In genomic region chr3:131075632-131076328, GRCh38 we compare ENCODE assay signal across 21 cellular contexts. TPM values are rescaled to one million over a fixed set of nuclear protein-coding genes. Genes with fewer than 3 reads are reported as not detected.
DNase-seq lines count a peak whose midpoint lies in the region; ATAC-seq, FAIRE-seq and TF ChIP-seq lines count a peak whose summit lies in the region.
"Had no signal": no experiment of that assay in that cellular context is flagged by ENCODE, and none has a peak within 500 bp of the region (broad histone marks: within the 10 kb centered on the region; RNA-seq: fewer than 3 reads in every experiment).

No MANE protein-coding gene starts in this region.

- FAIRE-seq in K562 (lab: Jason Lieb, UNC): no peak
- FAIRE-seq: HepG2 had no signal

- peaks cover 0 to 15% of the 10 kb centered on the region in 2 experiments; a peak in 3 of 5 replicates for H3K4me1 ChIP-seq in K562 (replicated peaks in 1 of 2; ENCODE audit: control insufficient read depth in 2 of 2, insufficient read depth in 2 of 2, low read length in 2 of 2)
- H3K4me1 ChIP-seq: testis had no signal

- no peak for TF ChIP-seq EP300 in K562 (IDR thresholded peaks at IDR 0.05; ENCODE audit: low read length)

- no peaks in the 10 kb centered on the region for H3K9me3 ChIP-seq in K562 (replicated peaks; ENCODE audit: control insufficient read depth, insufficient read depth, low read depth, low read length)
- H3K9me3 ChIP-seq: gastrocnemius medialis, testis had no signal

- no peaks in the 10 kb centered on the region for H3K79me2 ChIP-seq in K562 (ENCODE audit: control insufficient read depth, insufficient read depth, low read length)

- peak; percentile 84 for ATAC-seq in GM21390 (IDR thresholded peaks at IDR 0.05; ENCODE audit: unreplicated experiment)
- ATAC-seq in K562: no peak
- ATAC-seq: activated T-cell treated with anti-CD3 and anti-CD28 coated beads, Interleukin-2, amount 50 U/mL, for 4 hours; CD8-positive, alpha-beta T cell; gastrocnemius medialis; HCT116; HepG2; left ventricle myocardium superior had no signal

- H4K20me1 ChIP-seq in K562 (replicated peaks; ENCODE audit: control insufficient read depth, insufficient read depth, low read length): no peaks in the 10 kb centered on the region

- H3K4me3 ChIP-seq in GM12865 (ENCODE audit: low read depth, low read length): no peak overlapping the region
- no peak overlapping the region for H3K4me3 ChIP-seq in K562
- H3K4me3 ChIP-seq: gastrocnemius medialis, smooth muscle cell, testis had no signal

- intact Hi-C loops in K562 (cut with micrococcal nuclease): no loop called here

- 52% methylated on average over 4 of the region's 4 CpGs for WGBS in K562 (ENCODE audit: insufficient coverage, low coverage, missing lambda C conversion rate)

- H3K27ac ChIP-seq in K562 (ENCODE audit: extremely low read depth, low read depth, low read length): no peak overlapping the region
- H3K27ac ChIP-seq: brain microvascular endothelial cell, gastrocnemius medialis, testis had no signal

- CTCF ChIA-PET in K562 (lab: Yijun Ruan, JAX; ENCODE audit: low intra/inter-chr PET ratio): no interaction called here

- no peaks in the 10 kb centered on the region for H3K36me3 ChIP-seq in K562 (ENCODE audit: control insufficient read depth, insufficient read depth, low read length)
- H3K36me3 ChIP-seq: brain microvascular endothelial cell, gastrocnemius medialis had no signal

- in situ Hi-C loops in KBM-7 (cut with MboI; ENCODE audit: low pct_unique_long_range_greater_than_20kb, low sequenced_read_pairs): no loop called here
- in situ Hi-C loops in K562 (cut with MboI): no loop called here

- TF ChIP-seq RAD21 in K562 (CRISPR knock-in tag; conservative IDR thresholded peaks at IDR 0.05 in 1 of 2, IDR thresholded peaks at IDR 0.05 in 1 of 2): no peak

- POLR2A ChIA-PET in K562 (lab: Yijun Ruan, JAX): interaction anchor here (1.6 kb wide), 1 partner anchor 18 kb away, joined by 5 read pairs; no protein-coding TSS in a partner anchor

- DNase-seq in GM12865 (ENCODE audit: low read depth) (peak; percentile 43), KBM-7 (peak; percentile 27), K562 (ENCODE audit: extremely low read depth in 1 of 4, low spot score in 3 of 4) (no peak), DMS 273 treated with DMSO at 0.1 percent for 48 hours (lab: John Stamatoyannopoulos, UW) (no peak), T-helper 1 cell (no peak), DMS153 treated with DMSO at 0.1 percent for 48 hours (lab: John Stamatoyannopoulos, UW; ENCODE audit: unreplicated experiment) (no peak), foreskin melanocyte (no peak)
- DNase-seq: activated CD4-positive, alpha-beta T cell treated with anti-CD3 and anti-CD28 coated beads, Interleukin-2, amount 50 U/mL, for 48 hours; activated T-cell treated with anti-CD3 and anti-CD28 coated beads, Interleukin-2, amount 50 U/mL, for 4 hours; brain microvascular endothelial cell; CD8-positive, alpha-beta T cell; gastrocnemius medialis; left ventricle myocardium superior; NCI-H1092; NCI-H2171; NCI-H774; testis had no signal

- H2AFZ ChIP-seq in K562 (ENCODE audit: low read depth, low read length): no peak overlapping the region

- BruUV-seq in K562 (replicated peaks; lab: Mats Ljungman, UMichigan): no TSS peak

- TF ChIP-seq CTCF in GM12865 (IDR thresholded peaks at IDR 0.05; ENCODE audit: insufficient read depth, low read depth, low read length, missing control alignments) (no peak), K562 (IDR thresholded peaks at IDR 0.05 in 2 of 3, conservative IDR thresholded peaks at IDR 0.05 in 1 of 3; ENCODE audit: insufficient read depth in 2 of 3, low read depth in 1 of 3, low read length in 3 of 3) (no peak)

- no peak overlapping the region for H3K9ac ChIP-seq in K562 (ENCODE audit: insufficient read depth in 1 of 2, low read depth in 2 of 2, low read length in 2 of 2)

- no peak overlapping the region for H3K4me2 ChIP-seq in K562 (ENCODE audit: insufficient read depth, low read length)
- H3K4me2 ChIP-seq: smooth muscle cell had no signal

- no peak for TF ChIP-seq POLR2A in K562 (conservative IDR thresholded peaks at IDR 0.05)

- H3K9me1 ChIP-seq in K562 (ENCODE audit: control insufficient read depth, insufficient read depth, low read length): no peaks in the 10 kb centered on the region

- H3K27me3 ChIP-seq in K562 (ENCODE audit: control insufficient read depth in 2 of 2, insufficient read depth in 2 of 2, low read length in 2 of 2): no peaks in the 10 kb centered on the region
- H3K27me3 ChIP-seq: brain microvascular endothelial cell, gastrocnemius medialis, testis had no signal

TF ChIP-seq in K562, 482 proteins besides CTCF, POLR2A, EP300 and RAD21:
- TF ChIP-seq DMBX1 (CRISPR knock-in tag; IDR thresholded peaks at IDR 0.05; ENCODE audit: borderline replicate concordance) (0 out of 2 replicates have a peak, but pooled peaks have one; percentile 20), MEF2A (IDR thresholded peaks at IDR 0.05; ENCODE audit: control insufficient read depth, low read depth, low read length) (no peak)

RNA-seq across cellular contexts. Expression of gene NEK11, which starts 49.1 kb away (rescaled TPM):
- total RNA-seq in K562 (2011; cell fraction: chromatin; rRNA removed; ENCODE audit: low replicate concordance): 1.3 and 3.1 TPM in 2 replicates
- 0.67 and 1.1 TPM in 2 replicates for total RNA-seq in K562 (2011; cell fraction: nucleolus; rRNA removed)
- 2.6 and 4.4 TPM in 2 replicates for total RNA-seq in K562 (2011; cell fraction: nucleoplasm; rRNA removed)
- total RNA-seq in K562 (2014; rRNA removed) (0.69 and 1.0 TPM in 2 replicates), K562 (2014; rRNA removed; fragmentation: Illumina TruSeq; extraction: Trizol) (0.87 and 0.99 TPM in 2 replicates), K562 (2015; rRNA removed; fragmentation: Illumina TruSeq; extraction: Trizol) (1.3 and 1.5 TPM in 2 replicates), K562 (2021) (1.1 and 1.2 TPM in 2 replicates)
- polyA plus RNA-seq in K562 (2011; rRNA removed) (0.68 and 0.99 TPM in 2 replicates), K562 (2014; fragmentation: Illumina TruSeq; extraction: Trizol) (0.62 and 0.85 TPM in 2 replicates), K562 (2014; fragmentation: Nextera tagmentation; extraction: Ambion mirVana) (under 1 TPM; 0.28 to 0.63 TPM), K562 (2014; rRNA removed) (0.59 and 1.2 TPM in 2 replicates)
- polyA plus RNA-seq in K562 (2011; cell fraction: cytosol; rRNA removed): 0.21 and 0.25 TPM in 2 replicates
- 0.74 TPM in 2 replicates for polyA plus RNA-seq in K562 (2011; cell fraction: nucleus; rRNA removed)
- 0.78 and 1.0 TPM in 2 replicates for polyA plus RNA-seq in K562 (2012)
- polyA minus RNA-seq in K562 (2011; rRNA and poly(A)+ RNA removed): 0.84 and 2.2 TPM in 2 replicates
- not detected in 2 replicates for polyA minus RNA-seq in K562 (2011; cell fraction: cytosol; rRNA and poly(A)+ RNA removed)
- 1.00 and 1.8 TPM in 2 replicates for polyA minus RNA-seq in K562 (2011; cell fraction: nucleus; rRNA and poly(A)+ RNA removed)

RNA-seq across cellular contexts. Expression of gene ASTE1, which starts 49.2 kb away (rescaled TPM):
- 8.1 and 17.6 TPM in 2 replicates for total RNA-seq in K562 (2011; cell fraction: chromatin; rRNA removed; ENCODE audit: low replicate concordance)
- 6.7 and 7.2 TPM in 2 replicates for total RNA-seq in K562 (2011; cell fraction: nucleolus; rRNA removed)
- total RNA-seq in K562 (2011; cell fraction: nucleoplasm; rRNA removed): 8.9 and 9.9 TPM in 2 replicates
- total RNA-seq in K562 (2014; rRNA removed): 3.6 and 4.4 TPM in 2 replicates
- 6.7 and 6.9 TPM in 2 replicates for total RNA-seq in K562 (2014; rRNA removed; fragmentation: Illumina TruSeq; extraction: Trizol)
- total RNA-seq in K562 (2015; rRNA removed; fragmentation: Illumina TruSeq; extraction: Trizol): 7.3 and 8.6 TPM in 2 replicates
- total RNA-seq in K562 (2021): 4.7 and 5.4 TPM in 2 replicates
- polyA plus RNA-seq in K562 (2011; rRNA removed): 7.0 and 10.1 TPM in 2 replicates
- polyA plus RNA-seq in K562 (2011; cell fraction: cytosol; rRNA removed): 4.5 and 4.7 TPM in 2 replicates
- 5.4 and 6.3 TPM in 2 replicates for polyA plus RNA-seq in K562 (2011; cell fraction: nucleus; rRNA removed)
- polyA plus RNA-seq in K562 (2012): 4.1 and 5.0 TPM in 2 replicates
- polyA plus RNA-seq in K562 (2014; fragmentation: Illumina TruSeq; extraction: Trizol): 4.7 and 6.6 TPM in 2 replicates
- 10 to 100 TPM; 10.1 to 12.1 TPM for polyA plus RNA-seq in K562 (2014; fragmentation: Nextera tagmentation; extraction: Ambion mirVana)
- 3.5 and 5.4 TPM in 2 replicates for polyA plus RNA-seq in K562 (2014; rRNA removed)
- 14.7 and 15.4 TPM in 2 replicates for polyA minus RNA-seq in K562 (2011; rRNA and poly(A)+ RNA removed)
- polyA minus RNA-seq in K562 (2011; cell fraction: cytosol; rRNA and poly(A)+ RNA removed): 3.2 and 3.9 TPM in 2 replicates
- 11.7 and 22.1 TPM in 2 replicates for polyA minus RNA-seq in K562 (2011; cell fraction: nucleus; rRNA and poly(A)+ RNA removed)

Comparison
In these comparisons a context has a peak if more than half of its experiments do, and no peak if none do; other contexts are left out.
1. DNase-seq: peak in GM12865 (single experiment) and KBM-7 (single experiment); none in K562 (0 of 4), DMS 273 treated with DMSO at 0.1 percent for 48 hours (single experiment), T-helper 1 cell (0 of 5), DMS153 treated with DMSO at 0.1 percent for 48 hours (single experiment) and foreskin melanocyte (single experiment).